Comparison of ENCODE assay signal across 1 cellular context in genomic region chr13:100734194-100734720, GRCh38.
TF ChIP-seq lines count a peak whose summit lies in the region.

No MANE protein-coding gene starts in this region.

TF ChIP-seq in HepG2, 621 proteins besides CTCF, POLR2A, EP300 and RAD21 (continued from another document):
- TF ChIP-seq, protein P1, sequence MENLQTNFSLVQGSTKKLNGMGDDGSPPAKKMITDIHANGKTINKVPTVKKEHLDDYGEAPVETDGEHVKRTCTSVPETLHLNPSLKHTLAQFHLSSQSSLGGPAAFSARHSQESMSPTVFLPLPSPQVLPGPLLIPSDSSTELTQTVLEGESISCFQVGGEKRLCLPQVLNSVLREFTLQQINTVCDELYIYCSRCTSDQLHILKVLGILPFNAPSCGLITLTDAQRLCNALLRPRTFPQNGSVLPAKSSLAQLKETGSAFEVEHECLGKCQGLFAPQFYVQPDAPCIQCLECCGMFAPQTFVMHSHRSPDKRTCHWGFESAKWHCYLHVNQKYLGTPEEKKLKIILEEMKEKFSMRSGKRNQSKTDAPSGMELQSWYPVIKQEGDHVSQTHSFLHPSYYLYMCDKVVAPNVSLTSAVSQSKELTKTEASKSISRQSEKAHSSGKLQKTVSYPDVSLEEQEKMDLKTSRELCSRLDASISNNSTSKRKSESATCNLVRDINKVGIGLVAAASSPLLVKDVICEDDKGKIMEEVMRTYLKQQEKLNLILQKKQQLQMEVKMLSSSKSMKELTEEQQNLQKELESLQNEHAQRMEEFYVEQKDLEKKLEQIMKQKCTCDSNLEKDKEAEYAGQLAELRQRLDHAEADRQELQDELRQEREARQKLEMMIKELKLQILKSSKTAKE (CRISPR knock-in tag; IDR thresholded peaks at IDR 0.05; ENCODE audit: borderline replicate concordance): peak; percentile 86
- TF ChIP-seq MAX (IDR thresholded peaks at IDR 0.05): peak; percentile 61; the same call in 1 of the 2 replicates
- TF ChIP-seq FOXJ3 (CRISPR knock-in tag; IDR thresholded peaks at IDR 0.05; ENCODE audit: borderline replicate concordance): peak; percentile 98; the same call in 1 of the 2 replicates
- TF ChIP-seq ZNF572 (CRISPR knock-in tag; IDR thresholded peaks at IDR 0.05): no peak
- peak; percentile 65; the same call in 1 of the 2 replicates for TF ChIP-seq THRA (CRISPR knock-in tag; IDR thresholded peaks at IDR 0.05; ENCODE audit: borderline replicate concordance)
- TF ChIP-seq ZNF749 (CRISPR knock-in tag; IDR thresholded peaks at IDR 0.05; ENCODE audit: borderline replicate concordance): no peak; the same call in 1 of the 2 replicates
- peak; percentile 85 for TF ChIP-seq HNF4G (IDR thresholded peaks at IDR 0.05; ENCODE audit: borderline replicate concordance, low read depth, low read length)
- TF ChIP-seq HNF4G (CRISPR knock-in tag; IDR thresholded peaks at IDR 0.05; ENCODE audit: borderline replicate concordance, low read depth): peak; percentile 89
- 0 out of 2 replicates have a peak, but pooled peaks have one; percentile 56 for TF ChIP-seq SP140L (CRISPR knock-in tag; IDR thresholded peaks at IDR 0.05; ENCODE audit: borderline replicate concordance)
- peak; percentile 79 for TF ChIP-seq YY1 (IDR thresholded peaks at IDR 0.05; ENCODE audit: insufficient read depth, insufficient replicate concordance, low read depth, low read length)
- TF ChIP-seq, protein P2, sequence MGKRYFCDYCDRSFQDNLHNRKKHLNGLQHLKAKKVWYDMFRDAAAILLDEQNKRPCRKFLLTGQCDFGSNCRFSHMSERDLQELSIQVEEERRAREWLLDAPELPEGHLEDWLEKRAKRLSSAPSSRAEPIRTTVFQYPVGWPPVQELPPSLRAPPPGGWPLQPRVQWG (CRISPR knock-in tag; IDR thresholded peaks at IDR 0.05; ENCODE audit: borderline replicate concordance, low read depth): no peak
- 0 out of 2 replicates have a peak, but pooled peaks have one; percentile 43 for TF ChIP-seq ZNF792 (CRISPR knock-in tag; IDR thresholded peaks at IDR 0.05)
- TF ChIP-seq ZSCAN5A (CRISPR knock-in tag; IDR thresholded peaks at IDR 0.05; ENCODE audit: borderline replicate concordance): peak; percentile 87; the same call in 1 of the 2 replicates
- TF ChIP-seq ZNF878 (CRISPR knock-in tag; IDR thresholded peaks at IDR 0.05): peak; percentile 90; the same call in 1 of the 2 replicates
- TF ChIP-seq RARG (CRISPR knock-in tag; IDR thresholded peaks at IDR 0.05; ENCODE audit: low read depth): no peak
- no peak for TF ChIP-seq ZNF577 (CRISPR knock-in tag; IDR thresholded peaks at IDR 0.05; ENCODE audit: borderline replicate concordance, low read depth)
- TF ChIP-seq FOSL2 (CRISPR knock-in tag; IDR thresholded peaks at IDR 0.05): peak; percentile 43; the same call in 1 of the 2 replicates
- TF ChIP-seq ARID2 (CRISPR knock-in tag; IDR thresholded peaks at IDR 0.05; ENCODE audit: borderline replicate concordance): no peak
- peak; percentile 96 for TF ChIP-seq BCL6 (CRISPR knock-in tag; IDR thresholded peaks at IDR 0.05)
- TF ChIP-seq NFKBIZ (CRISPR knock-in tag; IDR thresholded peaks at IDR 0.05): peak; percentile 80
- TF ChIP-seq, protein P3, sequence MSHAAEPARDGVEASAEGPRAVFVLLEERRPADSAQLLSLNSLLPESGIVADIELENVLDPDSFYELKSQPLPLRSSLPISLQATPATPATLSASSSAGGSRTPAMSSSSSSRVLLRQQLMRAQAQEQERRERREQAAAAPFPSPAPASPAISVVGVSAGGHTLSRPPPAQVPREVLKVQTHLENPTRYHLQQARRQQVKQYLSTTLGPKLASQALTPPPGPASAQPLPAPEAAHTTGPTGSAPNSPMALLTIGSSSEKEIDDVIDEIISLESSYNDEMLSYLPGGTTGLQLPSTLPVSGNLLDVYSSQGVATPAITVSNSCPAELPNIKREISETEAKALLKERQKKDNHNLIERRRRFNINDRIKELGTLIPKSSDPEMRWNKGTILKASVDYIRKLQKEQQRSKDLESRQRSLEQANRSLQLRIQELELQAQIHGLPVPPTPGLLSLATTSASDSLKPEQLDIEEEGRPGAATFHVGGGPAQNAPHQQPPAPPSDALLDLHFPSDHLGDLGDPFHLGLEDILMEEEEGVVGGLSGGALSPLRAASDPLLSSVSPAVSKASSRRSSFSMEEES (CRISPR knock-in tag; IDR thresholded peaks at IDR 0.05): peak; percentile 70
- peak; percentile 92; the same call in 1 of the 2 replicates for TF ChIP-seq MBD4 (IDR thresholded peaks at IDR 0.05; ENCODE audit: borderline replicate concordance, low read length)
- TF ChIP-seq ZFP90 (CRISPR knock-in tag; IDR thresholded peaks at IDR 0.05; ENCODE audit: borderline replicate concordance): no peak
- peak; percentile 68; the same call in 1 of the 2 replicates for TF ChIP-seq ZFP1 (CRISPR knock-in tag; IDR thresholded peaks at IDR 0.05)
- TF ChIP-seq ZNF101 (CRISPR knock-in tag; IDR thresholded peaks at IDR 0.05; ENCODE audit: borderline replicate concordance, low read depth): 0 out of 2 replicates have a peak, but pooled peaks have one; percentile 38
- TF ChIP-seq ZNF234 (CRISPR knock-in tag; conservative IDR thresholded peaks at IDR 0.05): no peak
- peak; percentile 60; the same call in 1 of the 2 replicates for TF ChIP-seq DNMT3B (CRISPR knock-in tag; conservative IDR thresholded peaks at IDR 0.05)
- TF ChIP-seq HNRNPLL (IDR thresholded peaks at IDR 0.05; ENCODE audit: low read depth, low read length, poor library complexity, severe bottlenecking): peak; percentile 51
- TF ChIP-seq, protein P4, sequence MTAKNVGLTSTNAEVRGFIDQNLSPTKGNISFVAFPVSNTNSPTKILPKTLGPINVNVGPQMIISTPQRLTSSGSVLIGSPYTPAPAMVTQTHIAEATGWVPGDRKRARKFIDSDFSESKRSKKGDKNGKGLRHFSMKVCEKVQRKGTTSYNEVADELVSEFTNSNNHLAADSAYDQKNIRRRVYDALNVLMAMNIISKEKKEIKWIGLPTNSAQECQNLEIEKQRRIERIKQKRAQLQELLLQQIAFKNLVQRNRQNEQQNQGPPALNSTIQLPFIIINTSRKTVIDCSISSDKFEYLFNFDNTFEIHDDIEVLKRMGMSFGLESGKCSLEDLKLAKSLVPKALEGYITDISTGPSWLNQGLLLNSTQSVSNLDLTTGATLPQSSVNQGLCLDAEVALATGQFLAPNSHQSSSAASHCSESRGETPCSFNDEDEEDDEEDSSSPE (CRISPR knock-in tag; IDR thresholded peaks at IDR 0.05): no peak
- peak; percentile 84 for TF ChIP-seq HHEX (CRISPR knock-in tag; IDR thresholded peaks at IDR 0.05)
- TF ChIP-seq TCF12 (IDR thresholded peaks at IDR 0.05): no peak
- TF ChIP-seq TCF12 (CRISPR knock-in tag; IDR thresholded peaks at IDR 0.05): peak; percentile 100
- peak; percentile 75; the same call in 1 of the 2 replicates for TF ChIP-seq SP5 (CRISPR knock-in tag; IDR thresholded peaks at IDR 0.05; ENCODE audit: borderline replicate concordance, low read depth)
